Comparison of ENCODE assay signal across 1 cellular context in genomic region chr10:79159141-79159619, GRCh38.
TF ChIP-seq lines count a peak whose summit lies in the region.

No MANE protein-coding gene starts in this region.

TF ChIP-seq in SK-N-SH treated with all-trans-retinoic acid at 6 μM for 48 hours, 23 proteins besides CTCF, POLR2A, EP300 and RAD21 (continued from another document):
- TF ChIP-seq CSRNP3 (CRISPR knock-in tag; IDR thresholded peaks at IDR 0.05) = no peak
- TF ChIP-seq, protein P1, sequence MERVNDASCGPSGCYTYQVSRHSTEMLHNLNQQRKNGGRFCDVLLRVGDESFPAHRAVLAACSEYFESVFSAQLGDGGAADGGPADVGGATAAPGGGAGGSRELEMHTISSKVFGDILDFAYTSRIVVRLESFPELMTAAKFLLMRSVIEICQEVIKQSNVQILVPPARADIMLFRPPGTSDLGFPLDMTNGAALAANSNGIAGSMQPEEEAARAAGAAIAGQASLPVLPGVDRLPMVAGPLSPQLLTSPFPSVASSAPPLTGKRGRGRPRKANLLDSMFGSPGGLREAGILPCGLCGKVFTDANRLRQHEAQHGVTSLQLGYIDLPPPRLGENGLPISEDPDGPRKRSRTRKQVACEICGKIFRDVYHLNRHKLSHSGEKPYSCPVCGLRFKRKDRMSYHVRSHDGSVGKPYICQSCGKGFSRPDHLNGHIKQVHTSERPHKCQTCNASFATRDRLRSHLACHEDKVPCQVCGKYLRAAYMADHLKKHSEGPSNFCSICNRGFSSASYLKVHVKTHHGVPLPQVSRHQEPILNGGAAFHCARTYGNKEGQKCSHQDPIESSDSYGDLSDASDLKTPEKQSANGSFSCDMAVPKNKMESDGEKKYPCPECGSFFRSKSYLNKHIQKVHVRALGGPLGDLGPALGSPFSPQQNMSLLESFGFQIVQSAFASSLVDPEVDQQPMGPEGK (CRISPR knock-in tag; IDR thresholded peaks at IDR 0.05; ENCODE audit: borderline replicate concordance) = no peak
- TF ChIP-seq, protein P2, sequence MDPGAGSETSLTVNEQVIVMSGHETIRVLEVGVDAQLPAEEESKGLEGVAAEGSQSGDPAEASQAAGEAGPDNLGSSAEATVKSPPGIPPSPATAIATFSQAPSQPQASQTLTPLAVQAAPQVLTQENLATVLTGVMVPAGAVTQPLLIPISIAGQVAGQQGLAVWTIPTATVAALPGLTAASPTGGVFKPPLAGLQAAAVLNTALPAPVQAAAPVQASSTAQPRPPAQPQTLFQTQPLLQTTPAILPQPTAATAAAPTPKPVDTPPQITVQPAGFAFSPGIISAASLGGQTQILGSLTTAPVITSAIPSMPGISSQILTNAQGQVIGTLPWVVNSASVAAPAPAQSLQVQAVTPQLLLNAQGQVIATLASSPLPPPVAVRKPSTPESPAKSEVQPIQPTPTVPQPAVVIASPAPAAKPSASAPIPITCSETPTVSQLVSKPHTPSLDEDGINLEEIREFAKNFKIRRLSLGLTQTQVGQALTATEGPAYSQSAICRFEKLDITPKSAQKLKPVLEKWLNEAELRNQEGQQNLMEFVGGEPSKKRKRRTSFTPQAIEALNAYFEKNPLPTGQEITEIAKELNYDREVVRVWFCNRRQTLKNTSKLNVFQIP (CRISPR knock-in tag; IDR thresholded peaks at IDR 0.05; ENCODE audit: borderline replicate concordance, low read depth) = no peak
- TF ChIP-seq ZC3H10 (CRISPR knock-in tag; IDR thresholded peaks at IDR 0.05) = no peak
